ENCODE assay signal across 1 cellular context in the genomic region with DNA sequence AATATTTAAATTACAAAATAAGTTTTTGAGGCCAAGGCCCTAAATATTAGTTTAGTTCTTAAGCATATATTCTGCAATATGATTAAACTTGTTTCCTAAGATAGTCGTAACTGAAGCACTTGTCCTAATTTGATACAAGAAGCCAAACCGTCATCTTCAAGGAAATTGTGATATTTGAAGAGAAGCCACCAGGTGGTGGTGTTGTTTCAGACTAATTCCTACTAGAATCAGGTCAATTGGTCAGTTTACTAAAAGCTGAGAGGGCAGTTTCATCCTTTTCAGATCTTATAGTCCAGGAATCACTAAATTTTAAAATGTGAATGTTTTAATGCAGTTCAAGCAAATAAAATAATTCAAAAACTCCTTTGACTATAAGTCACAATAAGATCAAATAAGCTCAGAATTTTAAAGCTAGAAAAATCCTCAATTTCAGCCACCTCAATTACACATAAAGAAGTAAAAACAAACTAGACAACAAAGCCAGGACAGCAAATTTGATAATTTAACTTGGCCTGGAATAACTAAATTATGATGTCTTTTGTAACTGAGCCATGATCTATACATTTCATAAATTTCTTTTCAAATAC.
TF ChIP-seq lines count a peak whose summit lies in the region.

No MANE protein-coding gene starts in this region.

TF ChIP-seq in WTC11, 78 proteins besides CTCF, POLR2A, EP300 and RAD21 (continued from another document):
- TF ChIP-seq, protein P1, sequence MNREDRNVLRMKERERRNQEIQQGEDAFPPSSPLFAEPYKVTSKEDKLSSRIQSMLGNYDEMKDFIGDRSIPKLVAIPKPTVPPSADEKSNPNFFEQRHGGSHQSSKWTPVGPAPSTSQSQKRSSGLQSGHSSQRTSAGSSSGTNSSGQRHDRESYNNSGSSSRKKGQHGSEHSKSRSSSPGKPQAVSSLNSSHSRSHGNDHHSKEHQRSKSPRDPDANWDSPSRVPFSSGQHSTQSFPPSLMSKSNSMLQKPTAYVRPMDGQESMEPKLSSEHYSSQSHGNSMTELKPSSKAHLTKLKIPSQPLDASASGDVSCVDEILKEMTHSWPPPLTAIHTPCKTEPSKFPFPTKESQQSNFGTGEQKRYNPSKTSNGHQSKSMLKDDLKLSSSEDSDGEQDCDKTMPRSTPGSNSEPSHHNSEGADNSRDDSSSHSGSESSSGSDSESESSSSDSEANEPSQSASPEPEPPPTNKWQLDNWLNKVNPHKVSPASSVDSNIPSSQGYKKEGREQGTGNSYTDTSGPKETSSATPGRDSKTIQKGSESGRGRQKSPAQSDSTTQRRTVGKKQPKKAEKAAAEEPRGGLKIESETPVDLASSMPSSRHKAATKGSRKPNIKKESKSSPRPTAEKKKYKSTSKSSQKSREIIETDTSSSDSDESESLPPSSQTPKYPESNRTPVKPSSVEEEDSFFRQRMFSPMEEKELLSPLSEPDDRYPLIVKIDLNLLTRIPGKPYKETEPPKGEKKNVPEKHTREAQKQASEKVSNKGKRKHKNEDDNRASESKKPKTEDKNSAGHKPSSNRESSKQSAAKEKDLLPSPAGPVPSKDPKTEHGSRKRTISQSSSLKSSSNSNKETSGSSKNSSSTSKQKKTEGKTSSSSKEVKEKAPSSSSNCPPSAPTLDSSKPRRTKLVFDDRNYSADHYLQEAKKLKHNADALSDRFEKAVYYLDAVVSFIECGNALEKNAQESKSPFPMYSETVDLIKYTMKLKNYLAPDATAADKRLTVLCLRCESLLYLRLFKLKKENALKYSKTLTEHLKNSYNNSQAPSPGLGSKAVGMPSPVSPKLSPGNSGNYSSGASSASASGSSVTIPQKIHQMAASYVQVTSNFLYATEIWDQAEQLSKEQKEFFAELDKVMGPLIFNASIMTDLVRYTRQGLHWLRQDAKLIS (CRISPR knock-in tag; IDR thresholded peaks at IDR 0.05; ENCODE audit: borderline replicate concordance), result no peak
- no peak for TF ChIP-seq ZNF671 (CRISPR knock-in tag; IDR thresholded peaks at IDR 0.05)
- no peak for TF ChIP-seq ETV6 (CRISPR knock-in tag; IDR thresholded peaks at IDR 0.05)
- TF ChIP-seq, protein P2, sequence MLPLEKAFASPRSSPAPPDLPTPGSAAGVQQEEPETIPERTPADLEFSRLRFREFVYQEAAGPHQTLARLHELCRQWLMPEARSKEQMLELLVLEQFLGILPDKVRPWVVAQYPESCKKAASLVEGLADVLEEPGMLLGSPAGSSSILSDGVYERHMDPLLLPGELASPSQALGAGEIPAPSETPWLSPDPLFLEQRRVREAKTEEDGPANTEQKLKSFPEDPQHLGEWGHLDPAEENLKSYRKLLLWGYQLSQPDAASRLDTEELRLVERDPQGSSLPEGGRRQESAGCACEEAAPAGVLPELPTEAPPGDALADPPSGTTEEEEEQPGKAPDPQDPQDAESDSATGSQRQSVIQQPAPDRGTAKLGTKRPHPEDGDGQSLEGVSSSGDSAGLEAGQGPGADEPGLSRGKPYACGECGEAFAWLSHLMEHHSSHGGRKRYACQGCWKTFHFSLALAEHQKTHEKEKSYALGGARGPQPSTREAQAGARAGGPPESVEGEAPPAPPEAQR (CRISPR knock-in tag; IDR thresholded peaks at IDR 0.05), result no peak
- TF ChIP-seq ZBTB21 (CRISPR knock-in tag; IDR thresholded peaks at IDR 0.05; ENCODE audit: borderline replicate concordance), result no peak
- no peak for TF ChIP-seq CREB1 (CRISPR knock-in tag; IDR thresholded peaks at IDR 0.05)
- TF ChIP-seq ZNF423 (CRISPR knock-in tag; IDR thresholded peaks at IDR 0.05), result no peak
- TF ChIP-seq KAT7 (CRISPR knock-in tag; IDR thresholded peaks at IDR 0.05; ENCODE audit: borderline replicate concordance), result no peak
- TF ChIP-seq ATF1 (CRISPR knock-in tag; IDR thresholded peaks at IDR 0.05), result no peak
- TF ChIP-seq, protein P3, sequence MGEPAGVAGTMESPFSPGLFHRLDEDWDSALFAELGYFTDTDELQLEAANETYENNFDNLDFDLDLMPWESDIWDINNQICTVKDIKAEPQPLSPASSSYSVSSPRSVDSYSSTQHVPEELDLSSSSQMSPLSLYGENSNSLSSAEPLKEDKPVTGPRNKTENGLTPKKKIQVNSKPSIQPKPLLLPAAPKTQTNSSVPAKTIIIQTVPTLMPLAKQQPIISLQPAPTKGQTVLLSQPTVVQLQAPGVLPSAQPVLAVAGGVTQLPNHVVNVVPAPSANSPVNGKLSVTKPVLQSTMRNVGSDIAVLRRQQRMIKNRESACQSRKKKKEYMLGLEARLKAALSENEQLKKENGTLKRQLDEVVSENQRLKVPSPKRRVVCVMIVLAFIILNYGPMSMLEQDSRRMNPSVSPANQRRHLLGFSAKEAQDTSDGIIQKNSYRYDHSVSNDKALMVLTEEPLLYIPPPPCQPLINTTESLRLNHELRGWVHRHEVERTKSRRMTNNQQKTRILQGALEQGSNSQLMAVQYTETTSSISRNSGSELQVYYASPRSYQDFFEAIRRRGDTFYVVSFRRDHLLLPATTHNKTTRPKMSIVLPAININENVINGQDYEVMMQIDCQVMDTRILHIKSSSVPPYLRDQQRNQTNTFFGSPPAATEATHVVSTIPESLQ (CRISPR knock-in tag; IDR thresholded peaks at IDR 0.05), result no peak
